11 cellular contexts compared by ENCODE assay signal in the genomic region with DNA sequence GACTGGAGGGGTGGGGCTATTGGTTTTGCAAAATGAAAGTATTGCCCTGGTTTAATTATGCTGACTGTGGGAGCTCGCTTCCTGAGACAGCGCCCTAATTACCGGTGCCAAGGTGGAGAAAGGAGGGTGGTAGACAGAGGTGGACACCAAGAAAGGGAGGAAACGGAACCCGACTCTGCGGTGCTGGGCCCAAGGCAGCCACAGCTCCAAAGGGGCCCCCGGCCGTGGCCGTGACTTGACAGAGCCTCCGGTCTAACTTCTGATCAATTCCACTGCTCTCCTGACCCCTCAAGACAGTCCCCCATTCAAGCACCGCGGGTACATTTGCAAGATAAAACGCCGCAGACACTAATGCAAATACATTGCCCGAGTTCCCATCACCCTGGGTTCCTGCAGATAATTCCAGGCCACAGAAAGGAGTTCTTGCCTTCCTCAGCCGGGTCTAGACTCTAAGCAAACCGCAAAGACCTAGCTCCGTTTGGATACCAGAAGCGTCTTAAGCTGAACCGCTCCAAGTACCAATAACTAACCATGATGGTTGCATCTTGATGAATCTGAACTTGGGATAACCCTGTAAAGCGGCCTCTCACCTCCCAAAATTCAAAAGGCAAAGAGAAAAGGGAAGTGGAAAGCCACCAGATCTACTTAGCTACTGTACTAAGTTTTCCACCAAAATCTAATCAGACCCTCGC.
A peak's percentile ranks its signal among the peaks of the same experiment; 100 is the strongest.
DNase-seq lines count a peak whose midpoint lies in the region; ATAC-seq, FAIRE-seq and TF ChIP-seq lines count a peak whose summit lies in the region.
"Had no signal": no experiment of that assay in that cellular context is flagged by ENCODE, and none has a peak within 500 bp of the region (broad histone marks: within the 10 kb centered on the region; RNA-seq: fewer than 3 reads in every experiment).

No MANE protein-coding gene starts in this region.

- RAD21 ChIA-PET in GM12878 (lab: Charles Lee; ENCODE audit: unreplicated experiment), result no interaction called here

- H3K9me3 Mint-ChIP-seq in CD14-positive monocyte, result peaks cover 0 to 40% (median 34%) of the 10 kb centered on the region in 7 donors
- peaks cover 7% of the 10 kb centered on the region for H3K9me3 Mint-ChIP-seq in memory B cell
- H3K9me3 Mint-ChIP-seq in T-cell, result peaks cover 0 to 3% (median 2%) of the 10 kb centered on the region in 3 donors

- ATAC-seq in GM12878 (no peak), memory B cell (ENCODE audit: low read depth) (no peak), T-cell (replicated peaks in 1 of 4) (no peak), GM18517 (IDR thresholded peaks at IDR 0.05; ENCODE audit: unreplicated experiment) (no peak)

- H3K27me3 Mint-ChIP-seq in CD14-positive monocyte (ENCODE audit: low read depth in 3 of 3) (peaks cover 90 to 98% (median 92%) of the 10 kb centered on the region in 3 donors), memory B cell (peaks cover 28% of the 10 kb centered on the region), T-cell (peaks cover 79 to 85% of the 10 kb centered on the region in 2 donors)

- H3K27ac Mint-ChIP-seq in CD14-positive monocyte (no peak overlapping the region), memory B cell (peak overlapping the region; percentile 45), T-cell (no peak overlapping the region)

- peaks cover 98% of the 10 kb centered on the region for H3K27me3 ChIP-seq in HUES48 (ENCODE audit: control insufficient read depth, insufficient read depth, low read length)
- H3K27me3 ChIP-seq in GM12878 (replicated peaks in 1 of 2; ENCODE audit: control insufficient read depth in 2 of 2, insufficient read depth in 2 of 2, low read length in 1 of 2), result peaks cover 0 to 21% of the 10 kb centered on the region in 2 experiments

- FAIRE-seq in GM12878 (lab: Jason Lieb, UNC) (no peak), H54 (lab: Jason Lieb, UNC) (no peak)

- H3K4me3 ChIP-seq in HUES48 (ENCODE audit: low read depth, low read length), result peak overlapping the region; percentile 50
- no peak overlapping the region for H3K4me3 ChIP-seq in GM12878

- TF ChIP-seq POLR2A in GM12878 (IDR thresholded peaks at IDR 0.05; ENCODE audit: low read depth, low read length), result no peak
- TF ChIP-seq POLR2A in H54 (IDR thresholded peaks at IDR 0.05; ENCODE audit: low read depth, low read length), result no peak

- peaks cover 14 to 24% of the 10 kb centered on the region in 2 donors for H3K36me3 Mint-ChIP-seq in CD14-positive monocyte
- peaks cover 4% of the 10 kb centered on the region for H3K36me3 Mint-ChIP-seq in memory B cell
- peaks cover 3% of the 10 kb centered on the region for H3K36me3 Mint-ChIP-seq in T-cell

- TF ChIP-seq CTCF in CD14-positive monocyte (IDR thresholded peaks at IDR 0.05) (no peak), GM12878 (IDR thresholded peaks at IDR 0.05 in 2 of 3, conservative IDR thresholded peaks at IDR 0.05 in 1 of 3; ENCODE audit: control insufficient read depth in 2 of 3, extremely low read depth in 1 of 3, insufficient read depth in 1 of 3, low read depth in 3 of 3, low read length in 3 of 3) (no peak)

- SMC1A ChIA-PET in GM12878 (lab: Charles Lee; ENCODE audit: uncharacterized antibody, unreplicated experiment), result interaction anchor here (0.7 to 1.4 kb wide), 3 partner anchors 10 to 891 kb away, joined by 3 to 6 read pairs (median 3); no protein-coding TSS in a partner anchor

- POLR2A ChIA-PET in GM12878 (lab: Charles Lee) (no interaction called here), T-cell (lab: Charles Lee) (interaction anchor here in 1 of 2 donors (0.6 kb wide), 1 partner anchor 354 kb away, joined by 6 read pairs; no protein-coding TSS in a partner anchor)

- no peak for TF ChIP-seq RAD21 in GM12878 (IDR thresholded peaks at IDR 0.05; ENCODE audit: insufficient read depth, low read depth, low read length)

- H4K20me1 ChIP-seq in GM12878 (ENCODE audit: control insufficient read depth, insufficient read depth), result no peaks in the 10 kb centered on the region

- H3K9ac ChIP-seq in HUES48 (ENCODE audit: low read depth, low read length) (no peak overlapping the region), GM12878 (ENCODE audit: control insufficient read depth, insufficient read depth, low read length) (no peak overlapping the region)

- CTCF ChIA-PET in GM12878 (lab: Yijun Ruan, JAX), result interaction anchor here (1.1 to 2.3 kb wide), 2 partner anchors 10 to 19 kb away, joined by 3 to 7 read pairs; no protein-coding TSS in a partner anchor
- CTCF ChIA-PET in T-cell (lab: Charles Lee), result interaction anchor here (0.6 to 0.8 kb wide), 3 partner anchors 8 to 31 kb away, joined by 3 read pairs; no protein-coding TSS in a partner anchor

- no peak overlapping the region for H3K4me2 ChIP-seq in GM12878 (ENCODE audit: control insufficient read depth, insufficient read depth)

- WGBS in GM12878 (ENCODE audit: insufficient coverage, insufficient replicate concordance, low lambda C conversion rate, missing lambda C conversion rate), result 19% methylated on average over 19 of the region's 22 CpGs

- no TSS peak for BruUV-seq in GM12878 (replicated peaks; lab: Mats Ljungman, UMichigan)

- H3K27ac ChIP-seq in HUES48 (ENCODE audit: low read depth, low read length) (peak overlapping the region; percentile 3), GM12878 (ENCODE audit: control insufficient read depth, insufficient read depth) (no peak overlapping the region)
- H3K27ac ChIP-seq: spleen had no signal

- H3K9me3 ChIP-seq in HUES48 (ENCODE audit: control insufficient read depth, insufficient read depth, low read length) (no peaks in the 10 kb centered on the region), GM12878 (replicated peaks; ENCODE audit: control insufficient read depth, insufficient read depth, low read length) (no peaks in the 10 kb centered on the region; the same call in 2 of the 3 replicates)

- H3K79me2 ChIP-seq in GM12878 (ENCODE audit: control insufficient read depth, insufficient read depth, low read length), result no peaks in the 10 kb centered on the region

- DNase-seq in CD14-positive monocyte (ENCODE audit: low spot score) (no peak), GM12878 (ENCODE audit: low read depth, low spot score) (no peak), memory B cell (ENCODE audit: low spot score in 2 of 2) (no peak), T-cell (no peak), HT-29 (ENCODE audit: low spot score) (no peak), H54 (ENCODE audit: insufficient read length, low spot score) (no peak)
- DNase-seq: activated T-cell treated with anti-CD3 and anti-CD28 coated beads, Interleukin-2, amount 50 U/mL, for 1 hour; Kasumi-1; spleen had no signal

- H3K4me1 Mint-ChIP-seq in CD14-positive monocyte (peaks cover 53% of the 10 kb centered on the region), memory B cell (peaks cover 24% of the 10 kb centered on the region), T-cell (peaks cover 32 to 44% (median 41%) of the 10 kb centered on the region in 3 donors)

- TF ChIP-seq EP300 in GM12878 (IDR thresholded peaks at IDR 0.05; ENCODE audit: borderline replicate concordance in 1 of 2, control insufficient read depth in 1 of 2, low read depth in 2 of 2, low read length in 2 of 2), result no peak

- H3K4me1 ChIP-seq in HUES48 (ENCODE audit: control insufficient read depth, insufficient read depth, low read length) (peaks cover 65% of the 10 kb centered on the region), GM12878 (ENCODE audit: control insufficient read depth, insufficient read depth, low read length) (peaks cover 6% of the 10 kb centered on the region; the same call in 1 of the 2 replicates)

- H3K4me3 Mint-ChIP-seq in CD14-positive monocyte, result peak overlapping the region; percentile 16 to 82
- no peak overlapping the region for H3K4me3 Mint-ChIP-seq in memory B cell
- no peak overlapping the region for H3K4me3 Mint-ChIP-seq in T-cell

- H3K36me3 ChIP-seq in HUES48 (ENCODE audit: control insufficient read depth, insufficient read depth, low read length), result no peaks in the 10 kb centered on the region
- no peaks in the 10 kb centered on the region for H3K36me3 ChIP-seq in GM12878 (ENCODE audit: control insufficient read depth in 2 of 2, insufficient read depth in 2 of 2, low read length in 1 of 2)
- H3K36me3 ChIP-seq: spleen had no signal

- no peak overlapping the region for H2AFZ ChIP-seq in GM12878 (ENCODE audit: control insufficient read depth, low read depth, low read length)

- intact Hi-C loops in CD14-positive monocyte (cut with micrococcal nuclease), result no loop called here
- intact Hi-C loops in GM12878 (cut with micrococcal nuclease; ENCODE audit: unreplicated experiment), result loop anchor here (10.0 kb wide), 1 partner anchor 167 kb away; no protein-coding TSS in a partner anchor

- in situ Hi-C loops in GM12878 (cut with MboI), result loop anchor here (10.0 kb wide), 1 partner anchor 407 kb away; the partner anchor contains the start of gene TMEM161B

TF ChIP-seq in GM12878, 131 proteins besides CTCF, POLR2A, EP300 and RAD21 (continues in another document):
- TF ChIP-seq, protein P1, sequence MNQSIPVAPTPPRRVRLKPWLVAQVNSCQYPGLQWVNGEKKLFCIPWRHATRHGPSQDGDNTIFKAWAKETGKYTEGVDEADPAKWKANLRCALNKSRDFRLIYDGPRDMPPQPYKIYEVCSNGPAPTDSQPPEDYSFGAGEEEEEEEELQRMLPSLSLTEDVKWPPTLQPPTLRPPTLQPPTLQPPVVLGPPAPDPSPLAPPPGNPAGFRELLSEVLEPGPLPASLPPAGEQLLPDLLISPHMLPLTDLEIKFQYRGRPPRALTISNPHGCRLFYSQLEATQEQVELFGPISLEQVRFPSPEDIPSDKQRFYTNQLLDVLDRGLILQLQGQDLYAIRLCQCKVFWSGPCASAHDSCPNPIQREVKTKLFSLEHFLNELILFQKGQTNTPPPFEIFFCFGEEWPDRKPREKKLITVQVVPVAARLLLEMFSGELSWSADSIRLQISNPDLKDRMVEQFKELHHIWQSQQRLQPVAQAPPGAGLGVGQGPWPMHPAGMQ (IDR thresholded peaks at IDR 0.05; ENCODE audit: borderline replicate concordance), result no peak
- TF ChIP-seq, protein P2, sequence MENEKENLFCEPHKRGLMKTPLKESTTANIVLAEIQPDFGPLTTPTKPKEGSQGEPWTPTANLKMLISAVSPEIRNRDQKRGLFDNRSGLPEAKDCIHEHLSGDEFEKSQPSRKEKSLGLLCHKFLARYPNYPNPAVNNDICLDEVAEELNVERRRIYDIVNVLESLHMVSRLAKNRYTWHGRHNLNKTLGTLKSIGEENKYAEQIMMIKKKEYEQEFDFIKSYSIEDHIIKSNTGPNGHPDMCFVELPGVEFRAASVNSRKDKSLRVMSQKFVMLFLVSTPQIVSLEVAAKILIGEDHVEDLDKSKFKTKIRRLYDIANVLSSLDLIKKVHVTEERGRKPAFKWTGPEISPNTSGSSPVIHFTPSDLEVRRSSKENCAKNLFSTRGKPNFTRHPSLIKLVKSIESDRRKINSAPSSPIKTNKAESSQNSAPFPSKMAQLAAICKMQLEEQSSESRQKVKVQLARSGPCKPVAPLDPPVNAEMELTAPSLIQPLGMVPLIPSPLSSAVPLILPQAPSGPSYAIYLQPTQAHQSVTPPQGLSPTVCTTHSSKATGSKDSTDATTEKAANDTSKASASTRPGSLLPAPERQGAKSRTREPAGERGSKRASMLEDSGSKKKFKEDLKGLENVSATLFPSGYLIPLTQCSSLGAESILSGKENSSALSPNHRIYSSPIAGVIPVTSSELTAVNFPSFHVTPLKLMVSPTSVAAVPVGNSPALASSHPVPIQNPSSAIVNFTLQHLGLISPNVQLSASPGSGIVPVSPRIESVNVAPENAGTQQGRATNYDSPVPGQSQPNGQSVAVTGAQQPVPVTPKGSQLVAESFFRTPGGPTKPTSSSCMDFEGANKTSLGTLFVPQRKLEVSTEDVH (IDR thresholded peaks at IDR 0.05; ENCODE audit: low read depth, partially characterized antibody), result no peak

Comparison
In these comparisons a context has a peak if more than half of its experiments do, and no peak if none do; other contexts are left out.
1. H3K4me3 Mint-ChIP-seq: peak in CD14-positive monocyte (2 of 2); none in memory B cell (single experiment) and T-cell (0 of 3).